21 cellular contexts compared by ENCODE assay signal in genomic region chr5:29795253-29795652, GRCh38.
A peak's percentile ranks its signal among the peaks of the same experiment; 100 is the strongest.
DNase-seq lines count a peak whose midpoint lies in the region; ATAC-seq, FAIRE-seq and TF ChIP-seq lines count a peak whose summit lies in the region.
"Had no signal": no experiment of that assay in that cellular context is flagged by ENCODE, and none has a peak within 500 bp of the region (broad histone marks: within the 10 kb centered on the region; RNA-seq: fewer than 3 reads in every experiment).

No MANE protein-coding gene starts in this region.

- POLR2A ChIA-PET in K562 (lab: Yijun Ruan, JAX): interaction anchor here (0.6 kb wide), 1 partner anchor 140 kb away, joined by 3 read pairs; no protein-coding TSS in a partner anchor

- H3K4me3 Mint-ChIP-seq in neural crest cell (no peak overlapping the region), glutamatergic neuron (ENCODE audit: unreplicated experiment) (no peak overlapping the region)
- H3K4me3 Mint-ChIP-seq: B cell, T-helper 17 cell had no signal

- H3K27me3 Mint-ChIP-seq in neural crest cell (ENCODE audit: low read depth): no peaks in the 10 kb centered on the region
- H3K27me3 Mint-ChIP-seq in glutamatergic neuron (ENCODE audit: unreplicated experiment): peaks cover 8% of the 10 kb centered on the region
- H3K27me3 Mint-ChIP-seq: B cell, T-helper 17 cell had no signal

- H3K9me3 Mint-ChIP-seq in neural crest cell (no peaks in the 10 kb centered on the region), glutamatergic neuron (ENCODE audit: unreplicated experiment) (peaks cover 5% of the 10 kb centered on the region)

- peak overlapping the region; percentile 12 for H3K27ac Mint-ChIP-seq in neural crest cell (ENCODE audit: unreplicated experiment)
- no peak overlapping the region for H3K27ac Mint-ChIP-seq in glutamatergic neuron (ENCODE audit: unreplicated experiment)
- H3K27ac Mint-ChIP-seq: B cell, T-helper 17 cell had no signal

- no peak for FAIRE-seq in K562 (lab: Jason Lieb, UNC)
- FAIRE-seq: GM12891 had no signal

- TF ChIP-seq RAD21 in K562 (CRISPR knock-in tag; conservative IDR thresholded peaks at IDR 0.05 in 1 of 2, IDR thresholded peaks at IDR 0.05 in 1 of 2): no peak

- peak overlapping the region; percentile 83; the same call in 2 of the 3 replicates for H3K27ac ChIP-seq in K562 (ENCODE audit: extremely low read depth, low read depth, low read length)
- H3K27ac ChIP-seq: GM23248, SK-N-MC had no signal

- no peak for TF ChIP-seq EP300 in K562 (IDR thresholded peaks at IDR 0.05; ENCODE audit: low read length)

- H4K20me1 ChIP-seq in K562 (replicated peaks; ENCODE audit: control insufficient read depth, insufficient read depth, low read length): no peaks in the 10 kb centered on the region

- 0% methylated on average over 2 of the region's 2 CpGs for WGBS in K562 (ENCODE audit: insufficient coverage, low coverage, missing lambda C conversion rate)

- H3K36me3 Mint-ChIP-seq in neural crest cell (ENCODE audit: low read depth) (no peaks in the 10 kb centered on the region), glutamatergic neuron (ENCODE audit: unreplicated experiment) (no peaks in the 10 kb centered on the region)

- intact Hi-C loops in K562 (cut with micrococcal nuclease): no loop called here

- ATAC-seq in K562: peak; percentile 38; the same call in 1 of the 3 replicates
- ATAC-seq in GM18868 (IDR thresholded peaks at IDR 0.05; ENCODE audit: unreplicated experiment): no peak
- ATAC-seq: HCT116, T-helper 17 cell had no signal

- no peaks in the 10 kb centered on the region; a peak in 1 of 5 replicates for H3K4me1 ChIP-seq in K562 (replicated peaks in 1 of 2; ENCODE audit: control insufficient read depth in 2 of 2, insufficient read depth in 2 of 2, low read length in 2 of 2)

- H3K4me1 Mint-ChIP-seq in neural crest cell: peaks cover 4% of the 10 kb centered on the region
- peaks cover 8% of the 10 kb centered on the region for H3K4me1 Mint-ChIP-seq in glutamatergic neuron (ENCODE audit: low read depth, unreplicated experiment)
- H3K4me1 Mint-ChIP-seq: B cell, T-helper 17 cell had no signal

- H3K9ac ChIP-seq in K562 (ENCODE audit: insufficient read depth in 1 of 2, low read depth in 2 of 2, low read length in 2 of 2): peak overlapping the region in 1 of 2 experiments; percentile 51; a peak in 2 of 4 replicates
- H3K9ac ChIP-seq: GM23248 had no signal

- H3K9me1 ChIP-seq in K562 (ENCODE audit: control insufficient read depth, insufficient read depth, low read length): no peaks in the 10 kb centered on the region

- in situ Hi-C loops in K562 (cut with MboI): no loop called here

- BruUV-seq in K562 (replicated peaks; lab: Mats Ljungman, UMichigan): no TSS peak

- H3K4me3 ChIP-seq in K562: no peak overlapping the region
- H3K4me3 ChIP-seq: GM23248, MG63, SK-N-MC had no signal

- CTCF ChIA-PET in K562 (lab: Yijun Ruan, JAX; ENCODE audit: low intra/inter-chr PET ratio): no interaction called here

- H3K27me3 ChIP-seq in K562 (ENCODE audit: control insufficient read depth in 2 of 2, insufficient read depth in 2 of 2, low read length in 2 of 2): no peaks in the 10 kb centered on the region
- H3K27me3 ChIP-seq: MG63 had no signal

- peak; percentile 14 for DNase-seq in NCI-H510A treated with DMSO at 0.1 percent for 48 hours (lab: John Stamatoyannopoulos, UW)
- DNase-seq in NCI-H510A (lab: John Stamatoyannopoulos, UW): no peak
- peak; percentile 75 for DNase-seq in OCI-M1 (lab: John Stamatoyannopoulos, UW)
- DNase-seq in K562 (ENCODE audit: extremely low read depth in 1 of 4, low spot score in 3 of 4): peak in 1 of 4 experiments; percentile 6
- no peak for DNase-seq in neural crest cell (ENCODE audit: low read depth, low spot score)
- DNase-seq in activated naive CD4-positive, alpha-beta T cell treated with Interleukin-2 at 50 U/mL for 16 hours: no peak
- no peak for DNase-seq in glutamatergic neuron
- DNase-seq: GM23248, NCI-H187, NCI-H2107, NCI-H446 treated with DMSO at 0.1 percent for 48 hours, NCI-H774, RPMI8226, SW 1271, T-helper 17 cell had no signal

- H3K4me2 ChIP-seq in K562 (ENCODE audit: insufficient read depth, low read length): no peak overlapping the region

- no peak for TF ChIP-seq POLR2A in K562 (conservative IDR thresholded peaks at IDR 0.05)

- H2AFZ ChIP-seq in K562 (ENCODE audit: low read depth, low read length): peak overlapping the region; percentile 84
- H2AFZ ChIP-seq: GM23248 had no signal

- no peaks in the 10 kb centered on the region; the same call in 1 of the 2 replicates for H3K9me3 ChIP-seq in K562 (replicated peaks; ENCODE audit: control insufficient read depth, insufficient read depth, low read depth, low read length)
- H3K9me3 ChIP-seq: MG63 had no signal

- TF ChIP-seq CTCF in K562 (IDR thresholded peaks at IDR 0.05 in 2 of 3, conservative IDR thresholded peaks at IDR 0.05 in 1 of 3; ENCODE audit: insufficient read depth in 2 of 3, low read depth in 1 of 3, low read length in 3 of 3) (no peak), neural crest cell (conservative IDR thresholded peaks at IDR 0.05) (no peak), glutamatergic neuron (IDR thresholded peaks at IDR 0.05; ENCODE audit: partially characterized antibody, unreplicated experiment) (no peak)

- H3K36me3 ChIP-seq in K562 (ENCODE audit: control insufficient read depth, insufficient read depth, low read length): no peaks in the 10 kb centered on the region
- H3K36me3 ChIP-seq: MG63 had no signal

- no peaks in the 10 kb centered on the region for H3K79me2 ChIP-seq in K562 (ENCODE audit: control insufficient read depth, insufficient read depth, low read length)

TF ChIP-seq in K562, 482 proteins besides CTCF, POLR2A, EP300 and RAD21 (continues in another document):
- TF ChIP-seq EWSR1 (IDR thresholded peaks at IDR 0.05; ENCODE audit: borderline replicate concordance, low read depth, partially characterized antibody): no peak
- TF ChIP-seq MTA2 (IDR thresholded peaks at IDR 0.05; ENCODE audit: low read depth): no peak
- no peak for TF ChIP-seq E2F4 (CRISPR knock-in tag; IDR thresholded peaks at IDR 0.05; ENCODE audit: low read depth)
- peak; percentile 65 for TF ChIP-seq NFE2 (IDR thresholded peaks at IDR 0.05; ENCODE audit: low read depth)
- no peak for TF ChIP-seq NR0B1 (IDR thresholded peaks at IDR 0.05; ENCODE audit: partially characterized antibody)

Comparison
In these comparisons a context has a peak if more than half of its experiments do, and no peak if none do; other contexts are left out.
1. DNase-seq: peak in NCI-H510A treated with DMSO at 0.1 percent for 48 hours (single experiment) and OCI-M1 (single experiment); none in NCI-H510A (single experiment), neural crest cell (single experiment), activated naive CD4-positive, alpha-beta T cell treated with Interleukin-2 at 50 U/mL for 16 hours (single experiment) and glutamatergic neuron (single experiment).